Comparison of ENCODE assay signal across 8 cellular contexts in the genomic region with DNA sequence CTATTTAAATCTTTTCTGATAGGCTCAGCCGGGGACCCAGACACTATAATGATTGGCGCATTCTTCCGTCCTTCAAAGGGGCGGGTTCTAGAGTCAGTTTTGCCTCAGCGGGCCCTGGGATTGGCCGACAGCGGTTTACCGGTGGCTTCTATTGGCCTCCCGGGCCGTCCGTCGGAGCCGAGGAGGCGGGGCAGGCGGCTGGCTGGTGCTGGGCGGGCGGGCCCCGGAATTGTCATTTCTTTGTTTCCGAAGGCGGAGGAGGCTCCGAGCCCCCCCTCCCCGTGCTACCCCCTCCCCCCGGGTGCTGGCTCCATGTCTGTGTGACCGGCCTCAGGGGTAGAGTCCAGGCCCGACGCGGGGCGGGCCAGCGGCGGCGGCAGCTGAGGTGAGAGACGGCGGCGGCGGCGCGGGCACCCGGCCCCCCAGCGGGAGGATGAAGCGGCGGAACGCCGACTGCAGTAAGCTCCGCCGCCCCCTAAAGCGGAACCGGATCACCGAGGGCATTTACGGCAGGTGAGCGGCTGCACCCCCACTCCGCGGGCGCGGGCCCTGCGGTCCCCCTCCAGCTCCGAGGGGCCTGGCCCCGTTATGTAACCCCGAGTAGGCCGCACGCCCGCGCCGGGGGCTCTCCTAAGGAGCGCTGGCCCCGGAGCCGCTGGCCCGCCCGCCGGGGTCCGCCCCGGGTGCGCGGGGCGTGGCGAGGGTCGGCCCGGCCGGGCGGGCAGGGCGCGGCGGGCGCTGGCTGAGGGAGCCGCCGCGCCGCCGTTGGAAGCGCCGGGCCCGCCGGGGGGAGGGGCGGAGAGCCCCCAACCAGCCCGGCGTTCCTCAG. TPM values are rescaled to one million over a fixed set of nuclear protein-coding genes. Genes with fewer than 3 reads are reported as not detected.
A peak's percentile ranks its signal among the peaks of the same experiment; 100 is the strongest.
DNase-seq lines count a peak whose midpoint lies in the region; ATAC-seq, FAIRE-seq and TF ChIP-seq lines count a peak whose summit lies in the region.

A gene with protein sequence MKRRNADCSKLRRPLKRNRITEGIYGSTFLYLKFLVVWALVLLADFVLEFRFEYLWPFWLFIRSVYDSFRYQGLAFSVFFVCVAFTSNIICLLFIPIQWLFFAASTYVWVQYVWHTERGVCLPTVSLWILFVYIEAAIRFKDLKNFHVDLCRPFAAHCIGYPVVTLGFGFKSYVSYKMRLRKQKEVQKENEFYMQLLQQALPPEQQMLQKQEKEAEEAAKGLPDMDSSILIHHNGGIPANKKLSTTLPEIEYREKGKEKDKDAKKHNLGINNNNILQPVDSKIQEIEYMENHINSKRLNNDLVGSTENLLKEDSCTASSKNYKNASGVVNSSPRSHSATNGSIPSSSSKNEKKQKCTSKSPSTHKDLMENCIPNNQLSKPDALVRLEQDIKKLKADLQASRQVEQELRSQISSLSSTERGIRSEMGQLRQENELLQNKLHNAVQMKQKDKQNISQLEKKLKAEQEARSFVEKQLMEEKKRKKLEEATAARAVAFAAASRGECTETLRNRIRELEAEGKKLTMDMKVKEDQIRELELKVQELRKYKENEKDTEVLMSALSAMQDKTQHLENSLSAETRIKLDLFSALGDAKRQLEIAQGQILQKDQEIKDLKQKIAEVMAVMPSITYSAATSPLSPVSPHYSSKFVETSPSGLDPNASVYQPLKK (plus strand): TSS at position 232 of the 829 bp plus-strand sequence. CDS start 202 bp downstream, at position 434.

- H3K4me2 ChIP-seq in astrocyte (ENCODE audit: low read length) = peak within 1 kb of the TSS; percentile 90

- H3K79me2 ChIP-seq in astrocyte (ENCODE audit: insufficient read depth, low read length) = peaks cover 46% of the 10 kb centered on the region

- peaks cover 2% of the 10 kb centered on the region for H3K36me3 Mint-ChIP-seq in astrocyte (ENCODE audit: low read depth, unreplicated experiment)

- peaks cover 13% of the 10 kb centered on the region for H3K4me1 Mint-ChIP-seq in astrocyte (ENCODE audit: low read depth, unreplicated experiment)

- no peaks in the 10 kb centered on the region for H3K36me3 ChIP-seq in astrocyte (ENCODE audit: insufficient read depth, low read length)
- peaks cover 0 to 5% of the 10 kb centered on the region in 2 donors for H3K36me3 ChIP-seq in psoas muscle (ENCODE audit: insufficient read depth in 1 of 2, low read depth in 1 of 2)
- H3K36me3 ChIP-seq in urinary bladder (ENCODE audit: insufficient read depth) = no peaks in the 10 kb centered on the region

- no peaks in the 10 kb centered on the region for H3K9me3 Mint-ChIP-seq in astrocyte (ENCODE audit: unreplicated experiment)

- H4K20me1 ChIP-seq in astrocyte (ENCODE audit: insufficient read depth, low read length) = peaks cover 44% of the 10 kb centered on the region

- no peaks in the 10 kb centered on the region for H3K9me3 ChIP-seq in astrocyte (ENCODE audit: insufficient read depth, low read depth, low read length)
- H3K9me3 ChIP-seq in right cardiac atrium (ENCODE audit: control insufficient read depth, low read length) = no peaks in the 10 kb centered on the region
- no peaks in the 10 kb centered on the region for H3K9me3 ChIP-seq in psoas muscle

- intact Hi-C loops in right cardiac atrium (cut with DNase I) = loop anchor here in 1 of 4 donors (10.0 kb wide), 1 partner anchor 54 kb away; no protein-coding TSS in a partner anchor
- intact Hi-C loops in psoas muscle (cut with DNase I) = loop anchor here (2.0 to 5.0 kb wide), 3 partner anchors 46 to 366 kb away; no protein-coding TSS in a partner anchor

- H3K9ac ChIP-seq in astrocyte (ENCODE audit: low read length) = peak within 1 kb of the TSS; percentile 93

- H3K4me3 ChIP-seq in astrocyte (ENCODE audit: insufficient read depth, low read depth, low read length) (peak within 1 kb of the TSS; percentile 79), right cardiac atrium (ENCODE audit: low read length) (peak within 1 kb of the TSS; percentile 99), psoas muscle (peak within 1 kb of the TSS; percentile 94), urinary bladder (ENCODE audit: low read depth, low read length) (peak within 1 kb of the TSS; percentile 100)

- H3K27ac ChIP-seq in astrocyte (ENCODE audit: low read depth, low read length) = peak within 1 kb of the TSS; percentile 93
- peak within 1 kb of the TSS; percentile 99 for H3K27ac ChIP-seq in right cardiac atrium (ENCODE audit: low read length)
- peak within 1 kb of the TSS; percentile 95 for H3K27ac ChIP-seq in psoas muscle
- H3K27ac ChIP-seq in urinary bladder (ENCODE audit: low read depth) = peak within 1 kb of the TSS; percentile 92

- H3K27ac Mint-ChIP-seq in astrocyte (ENCODE audit: unreplicated experiment) = peak within 1 kb of the TSS; percentile 97

- no peaks in the 10 kb centered on the region for H3K27me3 Mint-ChIP-seq in astrocyte (ENCODE audit: low read depth, unreplicated experiment)

- peak within 1 kb of the TSS; percentile 85 for H2AFZ ChIP-seq in astrocyte (ENCODE audit: low read depth, low read length)

- no peak for TF ChIP-seq CTCF in astrocyte (IDR thresholded peaks at IDR 0.05; ENCODE audit: insufficient read depth, low read depth, low read length)
- no peak for TF ChIP-seq CTCF in psoas muscle (IDR thresholded peaks at IDR 0.05)

- under 1% methylated on average over 94 of the region's 95 CpGs for WGBS in right cardiac atrium
- WGBS in psoas muscle, 3 donors = 0 to 1% (median 1%) methylated on average over 29 to 94 of the region's 95 CpGs
- WGBS in urinary bladder = under 1% methylated on average over 93 of the region's 95 CpGs

- no peak for FAIRE-seq in astrocyte (lab: Jason Lieb, UNC)

- H3K4me1 ChIP-seq in astrocyte (ENCODE audit: insufficient read depth, low read length) = peaks cover 13% of the 10 kb centered on the region
- H3K4me1 ChIP-seq in right cardiac atrium (ENCODE audit: control insufficient read depth, insufficient read depth, low read length) = peaks cover 3% of the 10 kb centered on the region
- H3K4me1 ChIP-seq in psoas muscle = peaks cover 38% of the 10 kb centered on the region
- no peaks in the 10 kb centered on the region for H3K4me1 ChIP-seq in urinary bladder (ENCODE audit: insufficient read depth)

- peak; percentile 89 for ATAC-seq in GM18502 (IDR thresholded peaks at IDR 0.05; ENCODE audit: poor library complexity, unreplicated experiment)
- peak; percentile 83 for ATAC-seq in HG02981 (IDR thresholded peaks at IDR 0.05; ENCODE audit: unreplicated experiment)
- peak; percentile 97 to 98 for ATAC-seq in right cardiac atrium
- ATAC-seq in psoas muscle = peak; percentile 93 to 94 (median 93)

- peak within 1 kb of the TSS; percentile 93 for H3K4me3 Mint-ChIP-seq in astrocyte (ENCODE audit: unreplicated experiment)

- DNase-seq in NCI-H2029 treated with DMSO at 0.1 percent for 48 hours (lab: John Stamatoyannopoulos, UW) (peak; percentile 92), T-helper 9 cell (peak; percentile 93), astrocyte (ENCODE audit: low read depth) (peak; percentile 88), right cardiac atrium (peak; percentile 95 to 98 (median 98)), psoas muscle (peak; percentile 97 to 98)

- H3K27me3 ChIP-seq in astrocyte (ENCODE audit: insufficient read depth, low read length) (no peaks in the 10 kb centered on the region), right cardiac atrium (ENCODE audit: control insufficient read depth, insufficient read depth) (no peaks in the 10 kb centered on the region), psoas muscle (ENCODE audit: insufficient read depth in 3 of 3, low read length in 2 of 3) (no peaks in the 10 kb centered on the region)

RNA-seq across cellular contexts. Expression of the gene that starts here (rescaled TPM):
- total RNA-seq in astrocyte = 31.8 and 37.4 TPM in 2 replicates
- total RNA-seq in right cardiac atrium = 10 to 100 TPM; 16.1 to 20.2 (median 17.4) TPM
- polyA plus RNA-seq in right cardiac atrium = 8.8 TPM
- 10 to 100 TPM; 22.7 to 49.7 (median 30.8) TPM for total RNA-seq in psoas muscle
- 10 to 100 TPM in 2 of 3 donors, 1 to 10 TPM in 1; 8.8 to 40.5 (median 34.9) TPM for polyA plus RNA-seq in psoas muscle
- total RNA-seq in urinary bladder = 24.4 TPM
- 7.9 TPM for polyA plus RNA-seq in urinary bladder

Comparison
In these comparisons a context has a peak if more than half of its experiments do, and no peak if none do; other contexts are left out.
1. Peak in every context shown above with its lines: DNase-seq, ATAC-seq, H3K4me3 ChIP-seq and H3K27ac ChIP-seq.